12 cellular contexts compared by ENCODE assay signal in the genomic region with DNA sequence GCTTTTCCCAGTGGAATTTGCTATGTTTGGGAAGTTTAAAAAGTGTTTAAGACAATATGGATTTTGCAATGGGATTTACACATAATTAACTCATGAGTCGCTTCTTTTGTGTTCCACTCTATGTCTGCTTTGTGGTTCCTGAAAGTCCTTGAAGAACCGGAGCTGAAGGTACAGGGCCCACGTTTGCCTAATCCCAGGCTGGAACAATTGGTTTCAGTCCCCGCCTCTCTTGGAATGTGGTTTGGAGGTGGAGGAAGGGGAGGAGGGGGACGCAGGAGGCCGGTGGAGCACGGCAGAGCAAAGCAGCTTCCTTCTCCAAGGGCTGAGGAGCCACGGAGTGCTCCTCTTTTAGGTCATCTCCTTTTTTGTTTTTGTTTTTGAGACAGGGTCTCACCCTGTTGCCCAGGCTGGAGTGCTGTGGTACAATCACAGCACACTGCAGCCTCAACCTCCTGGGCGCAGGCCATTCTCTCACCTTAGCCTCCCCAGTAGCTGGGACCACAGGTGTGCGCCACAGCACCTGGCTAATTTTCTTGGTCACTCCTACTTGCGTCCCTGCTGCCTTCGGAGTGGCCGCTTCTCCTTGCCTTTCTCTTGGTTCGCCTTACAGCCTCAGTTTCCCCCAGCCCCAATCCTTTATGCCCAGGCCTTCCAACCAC.
A peak's percentile ranks its signal among the peaks of the same experiment; 100 is the strongest.
DNase-seq lines count a peak whose midpoint lies in the region; ATAC-seq and TF ChIP-seq lines count a peak whose summit lies in the region.
"Had no signal": no experiment of that assay in that cellular context is flagged by ENCODE, and none has a peak within 500 bp of the region (broad histone marks: within the 10 kb centered on the region; RNA-seq: fewer than 3 reads in every experiment).

No MANE protein-coding gene starts in this region.

- H3K27me3 Mint-ChIP-seq in MCF 10A (ENCODE audit: insufficient read depth, unreplicated experiment): no peaks in the 10 kb centered on the region

- TF ChIP-seq POLR2A in IMR-90 (IDR thresholded peaks at IDR 0.05; ENCODE audit: low read depth, low read length): no peak

- H3K27me3 ChIP-seq in IMR-90 (ENCODE audit: control insufficient read depth, insufficient read depth, low read length): no peaks in the 10 kb centered on the region

- no peaks in the 10 kb centered on the region for H3K79me1 ChIP-seq in IMR-90 (ENCODE audit: low read depth in 1 of 2, low read length in 2 of 2)

- H3K36me3 Mint-ChIP-seq in MCF 10A (ENCODE audit: insufficient read depth, unreplicated experiment): no peaks in the 10 kb centered on the region

- peaks cover 14% of the 10 kb centered on the region for H3K4me1 Mint-ChIP-seq in MCF 10A (ENCODE audit: insufficient read depth, unreplicated experiment)

- no peaks in the 10 kb centered on the region for H4K20me1 ChIP-seq in IMR-90 (ENCODE audit: insufficient read depth, low read length)

- POLR2A ChIA-PET in IMR-90 (lab: Charles Lee; ENCODE audit: unreplicated experiment): interaction anchor here (0.6 to 1.0 kb wide), 2 partner anchors 9 to 14 kb away, joined by 4 read pairs; no protein-coding TSS in a partner anchor
- POLR2A ChIA-PET in MCF 10A (lab: Yijun Ruan, JAX): interaction anchor here (0.6 to 5.1 kb wide), 31 partner anchors 10 to 1246 kb away, joined by 3 to 36 read pairs (median 7); no protein-coding TSS in a partner anchor

- peak overlapping the region; percentile 98 for H3K27ac Mint-ChIP-seq in MCF 10A (ENCODE audit: low read depth, unreplicated experiment)
- H3K27ac Mint-ChIP-seq: activated CD4-positive, alpha-beta T cell treated with anti-CD3 and anti-CD28 coated beads for 36 hours had no signal

- no peaks in the 10 kb centered on the region for H3K36me3 ChIP-seq in IMR-90 (ENCODE audit: control insufficient read depth, insufficient read depth, low read length)
- H3K36me3 ChIP-seq: neutrophil had no signal

- no peak overlapping the region for H3K4me3 Mint-ChIP-seq in MCF 10A (ENCODE audit: unreplicated experiment)
- H3K4me3 Mint-ChIP-seq: activated CD4-positive, alpha-beta T cell treated with anti-CD3 and anti-CD28 coated beads for 36 hours had no signal

- no peak overlapping the region for H3K27ac ChIP-seq in IMR-90 (ENCODE audit: insufficient read depth, low read length)
- H3K27ac ChIP-seq: neutrophil had no signal

- peaks cover 3% of the 10 kb centered on the region; the same call in 1 of the 2 replicates for H3K9me1 ChIP-seq in IMR-90 (ENCODE audit: insufficient read depth, low read length)

- no peak overlapping the region for H3K9ac ChIP-seq in IMR-90 (ENCODE audit: low read depth, low read length)

- H3K9me3 ChIP-seq in IMR-90 (ENCODE audit: control insufficient read depth, insufficient read depth, low read length): no peaks in the 10 kb centered on the region; the same call in 1 of the 2 replicates
- H3K9me3 ChIP-seq: neutrophil had no signal

- peaks cover 3% of the 10 kb centered on the region for H3K4me1 ChIP-seq in IMR-90 (ENCODE audit: control insufficient read depth, insufficient read depth, low read length)

- H3K56ac ChIP-seq in IMR-90 (ENCODE audit: extremely low read depth, insufficient read depth, low read length): no peak overlapping the region

- TF ChIP-seq CTCF in IMR-90 (conservative IDR thresholded peaks at IDR 0.05; ENCODE audit: low read depth, low read length) (no peak), MCF 10A (IDR thresholded peaks at IDR 0.05; ENCODE audit: unreplicated experiment) (no peak)

- H2BK120ac ChIP-seq in IMR-90 (ENCODE audit: low read depth, low read length): peak overlapping the region; percentile 77; the same call in 1 of the 2 replicates

- peak overlapping the region; percentile 36; the same call in 1 of the 2 replicates for H3K23ac ChIP-seq in IMR-90 (ENCODE audit: low read depth, low read length)

- H2BK20ac ChIP-seq in IMR-90 (ENCODE audit: low read depth, low read length): peak overlapping the region; percentile 70

- peak overlapping the region; percentile 7 to 48; a peak in 3 of 4 replicates for H4K8ac ChIP-seq in IMR-90 (ENCODE audit: low read depth in 2 of 2, low read length in 2 of 2)

- 0 out of 2 replicates have a peak overlapping the region, but pooled peaks have one; percentile 1 for H4K5ac ChIP-seq in IMR-90 (ENCODE audit: low read depth, low read length)

- BruUV-seq in IMR-90 (replicated peaks; lab: Mats Ljungman, UMichigan): no TSS peak
- BruUV-seq in MCF 10A (replicated peaks; lab: Mats Ljungman, UMichigan): no TSS peak

- H3K4me2 ChIP-seq in IMR-90 (ENCODE audit: low read depth, low read length): no peak overlapping the region

- CTCF ChIA-PET in IMR-90 (lab: Yijun Ruan, JAX) (no interaction called here), MCF 10A (lab: Yijun Ruan, JAX) (interaction anchor here (0.6 to 1.5 kb wide), 5 partner anchors 10 to 156 kb away, joined by 3 to 5 read pairs (median 4); no protein-coding TSS in a partner anchor)

- ATAC-seq in IMR-90 (ENCODE audit: low read depth): 0 out of 2 replicates have a peak, but pooled peaks have one; percentile 21
- no peak for ATAC-seq in GM19452 (IDR thresholded peaks at IDR 0.05; ENCODE audit: unreplicated experiment)
- ATAC-seq: activated CD4-positive, alpha-beta T cell treated with anti-CD3 and anti-CD28 coated beads for 36 hours had no signal

- peak overlapping the region; percentile 54 for H2AFZ ChIP-seq in IMR-90 (replicated peaks; ENCODE audit: low read length, poor library complexity)

- H4K91ac ChIP-seq in IMR-90 (ENCODE audit: insufficient read depth, low read depth, low read length): peak overlapping the region; percentile 30; the same call in 1 of the 2 replicates

- H2AK5ac ChIP-seq in IMR-90 (ENCODE audit: low read depth, low read length): peak overlapping the region; percentile 9; the same call in 1 of the 2 replicates

- H3K18ac ChIP-seq in IMR-90 (ENCODE audit: low read depth, low read length): 0 out of 2 replicates have a peak overlapping the region, but pooled peaks have one; percentile 1

- no CpG with 5 or more reads among the region's 14 CpGs for WGBS in IMR-90 (ENCODE audit: extremely low coverage in 2 of 2, insufficient read length in 1 of 2), 2 experiments

- dilution Hi-C loops in IMR-90 (cut with HindIII; ENCODE audit: low sequenced_read_pairs, unreplicated experiment): no loop called here

- peak; percentile 27 for DNase-seq in AG08395 (ENCODE audit: low spot score)
- DNase-seq in IMR-90: peak; percentile 31
- DNase-seq in MCF 10A (ENCODE audit: unreplicated experiment): peak; percentile 90
- peak; percentile 87 for DNase-seq in kidney tubule cell (ENCODE audit: low spot score)
- no peak for DNase-seq in G401 (ENCODE audit: low spot score)
- no peak for DNase-seq in activated CD8-positive, alpha-beta memory T cell treated with anti-CD3 and anti-CD28 coated beads, Interleukin-2, amount 50 U/mL, for 4 hours
- DNase-seq in HPDE6-E6E7 (ENCODE audit: extremely low spot score): no peak
- DNase-seq: activated CD4-positive, alpha-beta T cell treated with anti-CD3 and anti-CD28 coated beads for 36 hours; activated gamma-delta T cell treated with Interleukin-2 at 50 U/mL for 16 hours; GDM1 had no signal

- intact Hi-C loops in IMR-90 (cut with micrococcal nuclease): no loop called here
- intact Hi-C loops in MCF 10A (cut with micrococcal nuclease): no loop called here

- peak overlapping the region; percentile 25; the same call in 1 of the 3 replicates for H2BK15ac ChIP-seq in IMR-90 (ENCODE audit: low read depth, low read length)

- no peaks in the 10 kb centered on the region for H3K9me3 Mint-ChIP-seq in MCF 10A (ENCODE audit: unreplicated experiment)

- H2BK5ac ChIP-seq in IMR-90 (ENCODE audit: low read depth, low read length, poor library complexity, severe bottlenecking): no peak overlapping the region

- no peak overlapping the region; the same call in 1 of the 2 replicates for H3K14ac ChIP-seq in IMR-90 (replicated peaks; ENCODE audit: low read depth, low read length)

- peak overlapping the region; percentile 45 for H3K4ac ChIP-seq in IMR-90 (ENCODE audit: low read depth, low read length)

- TF ChIP-seq RAD21 in IMR-90 (IDR thresholded peaks at IDR 0.05; ENCODE audit: low read length): no peak

- no peak overlapping the region for H2AK9ac ChIP-seq in IMR-90 (replicated peaks; ENCODE audit: low read depth, low read length, poor library complexity)

- no peak overlapping the region for H3K4me3 ChIP-seq in IMR-90 (ENCODE audit: insufficient read depth, low read depth, low read length)

- in situ Hi-C loops in IMR-90 (cut with MboI; ENCODE audit: low sequenced_read_pairs): no loop called here
- in situ Hi-C loops in G401 (cut with HindIII; ENCODE audit: low sequenced_read_pairs): no loop called here

TF ChIP-seq in IMR-90, 13 proteins besides CTCF, POLR2A, EP300 and RAD21:
- TF ChIP-seq CEBPB (IDR thresholded peaks at IDR 0.05; ENCODE audit: low read depth, low read length) (peak; percentile 26; the same call in 1 of the 2 replicates), SMC3 (IDR thresholded peaks at IDR 0.05; ENCODE audit: low read depth, low read length) (no peak)
- TF ChIP-seq, protein P1, sequence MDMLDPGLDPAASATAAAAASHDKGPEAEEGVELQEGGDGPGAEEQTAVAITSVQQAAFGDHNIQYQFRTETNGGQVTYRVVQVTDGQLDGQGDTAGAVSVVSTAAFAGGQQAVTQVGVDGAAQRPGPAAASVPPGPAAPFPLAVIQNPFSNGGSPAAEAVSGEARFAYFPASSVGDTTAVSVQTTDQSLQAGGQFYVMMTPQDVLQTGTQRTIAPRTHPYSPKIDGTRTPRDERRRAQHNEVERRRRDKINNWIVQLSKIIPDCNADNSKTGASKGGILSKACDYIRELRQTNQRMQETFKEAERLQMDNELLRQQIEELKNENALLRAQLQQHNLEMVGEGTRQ (IDR thresholded peaks at IDR 0.05; ENCODE audit: low read depth, low read length): no peak

Comparison
In these comparisons a context has a peak if more than half of its experiments do, and no peak if none do; other contexts are left out.
1. DNase-seq: peak in AG08395 (single experiment), IMR-90 (single experiment), MCF 10A (single experiment) and kidney tubule cell (single experiment); none in G401 (single experiment), activated CD8-positive, alpha-beta memory T cell treated with anti-CD3 and anti-CD28 coated beads, Interleukin-2, amount 50 U/mL, for 4 hours (single experiment) and HPDE6-E6E7 (single experiment).